Comparison of ENCODE assay signal across 28 cellular contexts in genomic region chr20:50557549-50558134, GRCh38. TPM values are rescaled to one million over a fixed set of nuclear protein-coding genes. Genes with fewer than 3 reads are reported as not detected.
DNase-seq lines count a peak whose midpoint lies in the region; ATAC-seq and TF ChIP-seq lines count a peak whose summit lies in the region.
"Had no signal": no experiment of that assay in that cellular context is flagged by ENCODE, and none has a peak within 500 bp of the region (broad histone marks: within the 10 kb centered on the region; RNA-seq: fewer than 3 reads in every experiment).

No MANE protein-coding gene starts in this region.

- POLR2A ChIA-PET in activated CD4-positive, alpha-beta memory T cell treated with anti-CD3 and anti-CD28 coated beads for 36 hours (lab: Charles Lee) = no interaction called here
- POLR2A ChIA-PET in activated CD4-positive, alpha-beta memory T cell treated with anti-CD3 and anti-CD28 coated beads, Interleukin-2, amount 10 ng/mL, durations not matched to agents 7 days and 5 days (lab: Charles Lee) = interaction anchor here (1.0 to 2.1 kb wide), 2 partner anchors 10 to 46 kb away, joined by 3 to 7 read pairs; no protein-coding TSS in a partner anchor
- POLR2A ChIA-PET in CD4-positive, alpha-beta T cell (lab: Charles Lee) = no interaction called here

- H2AFZ ChIP-seq in mesenchymal stem cell (ENCODE audit: low read depth, low read length) = no peak overlapping the region
- H2AFZ ChIP-seq: GM23338 had no signal

- peaks cover 48% of the 10 kb centered on the region for H3K36me3 Mint-ChIP-seq in activated CD4-positive, alpha-beta memory T cell treated with anti-CD3 and anti-CD28 coated beads for 36 hours
- H3K36me3 Mint-ChIP-seq in activated CD4-positive, alpha-beta memory T cell treated with anti-CD3 and anti-CD28 coated beads, Interleukin-2, amount 10 ng/mL, durations not matched to agents 7 days and 5 days (ENCODE audit: low read depth) = peaks cover 52% of the 10 kb centered on the region
- peaks cover 37% of the 10 kb centered on the region for H3K36me3 Mint-ChIP-seq in CD4-positive, alpha-beta T cell (ENCODE audit: low read depth)
- peaks cover 37% of the 10 kb centered on the region for H3K36me3 Mint-ChIP-seq in activated T-helper 1 cell treated with anti-CD3 and anti-CD28 coated beads, Interleukin-12 subunit alpha, Interleukin-12 subunit beta, Interleukin-2, Interleukin-4 antibody, amounts not matched to agents 30 ng/mL and 10 ng/mL and 1 ng/mL, durations not matched to agents 14 hours and 24 hours and 36 hours (ENCODE audit: low read depth)

- no peak for ATAC-seq in CD4-positive, alpha-beta T cell (ENCODE audit: poor library complexity)
- no peak for ATAC-seq in HG03196 (IDR thresholded peaks at IDR 0.05; ENCODE audit: unreplicated experiment)
- ATAC-seq: GM23338; left colon; stimulated activated naive CD8-positive, alpha-beta T cell treated with anti-CD3 and anti-CD28 coated beads, Interleukin-15, amount 100 ng/mL, for 72 hours had no signal

- H3K27me3 ChIP-seq in CD4-positive, alpha-beta T cell (ENCODE audit: control insufficient read depth, insufficient read depth, low read length) = no peaks in the 10 kb centered on the region
- H3K27me3 ChIP-seq in mesenchymal stem cell (ENCODE audit: control insufficient read depth in 1 of 2, insufficient read depth in 1 of 2, low read length in 2 of 2) (no peaks in the 10 kb centered on the region), suprapubic skin (no peaks in the 10 kb centered on the region)
- H3K27me3 ChIP-seq: adrenal gland, ovary, spleen had no signal

- no peak overlapping the region for H3K4ac ChIP-seq in mesenchymal stem cell (ENCODE audit: low read depth in 1 of 2, low read length in 2 of 2)

- no peak overlapping the region for H3K23ac ChIP-seq in mesenchymal stem cell (ENCODE audit: low read length in 2 of 2)

- H3K4me3 Mint-ChIP-seq in activated CD4-positive, alpha-beta memory T cell treated with anti-CD3 and anti-CD28 coated beads for 36 hours = no peak overlapping the region
- no peak overlapping the region for H3K4me3 Mint-ChIP-seq in activated CD4-positive, alpha-beta memory T cell treated with anti-CD3 and anti-CD28 coated beads, Interleukin-2, amount 10 ng/mL, durations not matched to agents 7 days and 5 days
- H3K4me3 Mint-ChIP-seq in CD4-positive, alpha-beta T cell = no peak overlapping the region
- no peak overlapping the region for H3K4me3 Mint-ChIP-seq in activated T-helper 1 cell treated with anti-CD3 and anti-CD28 coated beads, Interleukin-12 subunit alpha, Interleukin-12 subunit beta, Interleukin-2, Interleukin-4 antibody, amounts not matched to agents 30 ng/mL and 10 ng/mL and 1 ng/mL, durations not matched to agents 14 hours and 24 hours and 36 hours
- H3K4me3 Mint-ChIP-seq: GM23338; IgD-negative memory B cell; immature natural killer cell; nephron progenitor cell; stimulated activated naive CD8-positive, alpha-beta T cell treated with anti-CD3 and anti-CD28 coated beads, Interleukin-15, amount 100 ng/mL, for 72 hours had no signal

- no peak for DNase-seq in activated CD4-positive, alpha-beta memory T cell treated with anti-CD3 and anti-CD28 coated beads for 36 hours
- no peak for DNase-seq in activated CD4-positive, alpha-beta memory T cell treated with anti-CD3 and anti-CD28 coated beads, Interleukin-2, amount 10 ng/mL, durations not matched to agents 7 days and 5 days
- no peak for DNase-seq in CD4-positive, alpha-beta T cell
- no peak for DNase-seq in activated T-helper 1 cell treated with anti-CD3 and anti-CD28 coated beads, Interleukin-12 subunit alpha, Interleukin-12 subunit beta, Interleukin-2, Interleukin-4 antibody, amounts not matched to agents 30 ng/mL and 10 ng/mL and 1 ng/mL, durations not matched to agents 14 hours and 24 hours and 36 hours (ENCODE audit: low spot score)
- DNase-seq in mesenchymal stem cell = no peak
- DNase-seq in suprapubic skin (ENCODE audit: low spot score in 2 of 2) = no peak
- DNase-seq in 8988T = no peak
- DNase-seq: activated gamma-delta T cell; CD4-positive, alpha-beta memory T cell; hippocampal formation; immature natural killer cell; left colon; NCI-H1092 treated with DMSO at 0.1 percent for 48 hours; NCI-H187; NCI-H446 treated with DMSO at 0.1 percent for 48 hours; NCI-H82; nephron progenitor cell; ovary; RPMI8226; spleen; stimulated activated CD4-positive, alpha-beta T cell treated with anti-CD3 and anti-CD28 coated beads, Interleukin-2, amount 100 ng/mL, for 24 hours; stimulated activated naive CD8-positive, alpha-beta T cell treated with anti-CD3 and anti-CD28 coated beads, Interleukin-15, amount 100 ng/mL, for 72 hours had no signal

- no peak overlapping the region for H2BK12ac ChIP-seq in mesenchymal stem cell (ENCODE audit: low read length in 2 of 2)

- no peaks in the 10 kb centered on the region for H3K9me3 Mint-ChIP-seq in activated CD4-positive, alpha-beta memory T cell treated with anti-CD3 and anti-CD28 coated beads for 36 hours
- H3K9me3 Mint-ChIP-seq in activated CD4-positive, alpha-beta memory T cell treated with anti-CD3 and anti-CD28 coated beads, Interleukin-2, amount 10 ng/mL, durations not matched to agents 7 days and 5 days = no peaks in the 10 kb centered on the region
- no peaks in the 10 kb centered on the region for H3K9me3 Mint-ChIP-seq in CD4-positive, alpha-beta T cell
- H3K9me3 Mint-ChIP-seq in activated T-helper 1 cell treated with anti-CD3 and anti-CD28 coated beads, Interleukin-12 subunit alpha, Interleukin-12 subunit beta, Interleukin-2, Interleukin-4 antibody, amounts not matched to agents 30 ng/mL and 10 ng/mL and 1 ng/mL, durations not matched to agents 14 hours and 24 hours and 36 hours = no peaks in the 10 kb centered on the region
- H3K9me3 Mint-ChIP-seq: CD4-positive, alpha-beta memory T cell; GM23338; IgD-negative memory B cell; immature natural killer cell; stimulated activated naive CD8-positive, alpha-beta T cell treated with anti-CD3 and anti-CD28 coated beads, Interleukin-15, amount 100 ng/mL, for 72 hours had no signal

- intact Hi-C loops in activated CD4-positive, alpha-beta memory T cell treated with anti-CD3 and anti-CD28 coated beads for 36 hours (cut with micrococcal nuclease) = no loop called here
- intact Hi-C loops in CD4-positive, alpha-beta T cell (cut with DNase I, micrococcal nuclease) = no loop called here
- intact Hi-C loops in activated T-helper 1 cell treated with anti-CD3 and anti-CD28 coated beads, Interleukin-12 subunit alpha, Interleukin-12 subunit beta, Interleukin-2, Interleukin-4 antibody, amounts not matched to agents 30 ng/mL and 10 ng/mL and 1 ng/mL, durations not matched to agents 14 hours and 24 hours and 36 hours (cut with micrococcal nuclease) = no loop called here

- no peak overlapping the region for H2BK15ac ChIP-seq in mesenchymal stem cell (ENCODE audit: low read depth, poor library complexity, severe bottlenecking)

- no peak overlapping the region for H3K4me3 ChIP-seq in mesenchymal stem cell (ENCODE audit: insufficient read depth in 1 of 2, low read depth in 1 of 2, low read length in 2 of 2)
- no peak overlapping the region for H3K4me3 ChIP-seq in suprapubic skin
- H3K4me3 ChIP-seq: A549, adrenal gland, GM23338, ovary, SK-N-MC, spleen had no signal

- no peaks in the 10 kb centered on the region for H3K27me3 Mint-ChIP-seq in activated CD4-positive, alpha-beta memory T cell treated with anti-CD3 and anti-CD28 coated beads for 36 hours
- no peaks in the 10 kb centered on the region for H3K27me3 Mint-ChIP-seq in activated CD4-positive, alpha-beta memory T cell treated with anti-CD3 and anti-CD28 coated beads, Interleukin-2, amount 10 ng/mL, durations not matched to agents 7 days and 5 days
- H3K27me3 Mint-ChIP-seq in CD4-positive, alpha-beta T cell = no peaks in the 10 kb centered on the region
- no peaks in the 10 kb centered on the region for H3K27me3 Mint-ChIP-seq in activated T-helper 1 cell treated with anti-CD3 and anti-CD28 coated beads, Interleukin-12 subunit alpha, Interleukin-12 subunit beta, Interleukin-2, Interleukin-4 antibody, amounts not matched to agents 30 ng/mL and 10 ng/mL and 1 ng/mL, durations not matched to agents 14 hours and 24 hours and 36 hours (ENCODE audit: insufficient read depth)
- H3K27me3 Mint-ChIP-seq: CD4-positive, alpha-beta memory T cell; IgD-negative memory B cell; stimulated activated naive CD8-positive, alpha-beta T cell treated with anti-CD3 and anti-CD28 coated beads, Interleukin-15, amount 100 ng/mL, for 72 hours had no signal

- H4K8ac ChIP-seq in mesenchymal stem cell (ENCODE audit: low read length) = no peak overlapping the region

- no peak overlapping the region for H2BK5ac ChIP-seq in mesenchymal stem cell (ENCODE audit: low read depth, low read length, poor library complexity, severe bottlenecking)

- no peak overlapping the region for H4K91ac ChIP-seq in mesenchymal stem cell (ENCODE audit: low read length)

- H3K4me1 Mint-ChIP-seq in activated CD4-positive, alpha-beta memory T cell treated with anti-CD3 and anti-CD28 coated beads for 36 hours (ENCODE audit: low read depth) = peaks cover 61% of the 10 kb centered on the region
- peaks cover 46% of the 10 kb centered on the region for H3K4me1 Mint-ChIP-seq in activated CD4-positive, alpha-beta memory T cell treated with anti-CD3 and anti-CD28 coated beads, Interleukin-2, amount 10 ng/mL, durations not matched to agents 7 days and 5 days
- peaks cover 47% of the 10 kb centered on the region for H3K4me1 Mint-ChIP-seq in CD4-positive, alpha-beta T cell (ENCODE audit: low read depth)
- H3K4me1 Mint-ChIP-seq in activated T-helper 1 cell treated with anti-CD3 and anti-CD28 coated beads, Interleukin-12 subunit alpha, Interleukin-12 subunit beta, Interleukin-2, Interleukin-4 antibody, amounts not matched to agents 30 ng/mL and 10 ng/mL and 1 ng/mL, durations not matched to agents 14 hours and 24 hours and 36 hours (ENCODE audit: low read depth) = peaks cover 38% of the 10 kb centered on the region
- H3K4me1 Mint-ChIP-seq: GM23338 had no signal

- H3K14ac ChIP-seq in mesenchymal stem cell (ENCODE audit: low read length in 2 of 2) = no peak overlapping the region

- H2BK120ac ChIP-seq in mesenchymal stem cell (ENCODE audit: low read depth, low read length) = no peak overlapping the region

- TF ChIP-seq CTCF in CD4-positive, alpha-beta T cell (IDR thresholded peaks at IDR 0.05) = no peak
- TF ChIP-seq CTCF in suprapubic skin (IDR thresholded peaks at IDR 0.05) = no peak

- no peaks in the 10 kb centered on the region for H3K9me3 ChIP-seq in CD4-positive, alpha-beta T cell (ENCODE audit: control insufficient read depth, low read length)
- no peaks in the 10 kb centered on the region for H3K9me3 ChIP-seq in mesenchymal stem cell (ENCODE audit: control insufficient read depth, low read length)
- H3K9me3 ChIP-seq in suprapubic skin = no peaks in the 10 kb centered on the region
- H3K9me3 ChIP-seq: A549, adrenal gland, ovary, spleen had no signal

- peak overlapping the region; percentile 39 for H2AK5ac ChIP-seq in mesenchymal stem cell (ENCODE audit: low read length, severe bottlenecking)

- TF ChIP-seq POLR2A in suprapubic skin (IDR thresholded peaks at IDR 0.05) = no peak

- H3K79me1 ChIP-seq in mesenchymal stem cell (replicated peaks; ENCODE audit: low read length, poor library complexity, severe bottlenecking) = peaks cover 12% of the 10 kb centered on the region

- peak overlapping the region; percentile 31 for H3K27ac Mint-ChIP-seq in activated CD4-positive, alpha-beta memory T cell treated with anti-CD3 and anti-CD28 coated beads for 36 hours
- H3K27ac Mint-ChIP-seq in activated CD4-positive, alpha-beta memory T cell treated with anti-CD3 and anti-CD28 coated beads, Interleukin-2, amount 10 ng/mL, durations not matched to agents 7 days and 5 days = no peak overlapping the region
- peak overlapping the region; percentile 28 for H3K27ac Mint-ChIP-seq in CD4-positive, alpha-beta T cell
- H3K27ac Mint-ChIP-seq in activated T-helper 1 cell treated with anti-CD3 and anti-CD28 coated beads, Interleukin-12 subunit alpha, Interleukin-12 subunit beta, Interleukin-2, Interleukin-4 antibody, amounts not matched to agents 30 ng/mL and 10 ng/mL and 1 ng/mL, durations not matched to agents 14 hours and 24 hours and 36 hours = peak overlapping the region; percentile 30
- H3K27ac Mint-ChIP-seq: GM23338, nephron progenitor cell had no signal

- H3K27ac ChIP-seq in CD4-positive, alpha-beta T cell (ENCODE audit: low read depth, low read length) = no peak overlapping the region
- H3K27ac ChIP-seq in mesenchymal stem cell (ENCODE audit: low read length, poor library complexity, severe bottlenecking) = peak overlapping the region; percentile 47
- H3K27ac ChIP-seq in suprapubic skin = no peak overlapping the region
- H3K27ac ChIP-seq: ovary, SK-N-MC, spleen had no signal

- 97% methylated on average over 7 of the region's 11 CpGs for WGBS in mesenchymal stem cell
- WGBS in suprapubic skin = 90% methylated on average over 11 of the region's 11 CpGs

- peaks cover 10 to 24% of the 10 kb centered on the region in 2 experiments for H3K36me3 ChIP-seq in mesenchymal stem cell (ENCODE audit: control insufficient read depth in 1 of 2, insufficient read depth in 2 of 2, low read depth in 1 of 2, low read length in 2 of 2)
- peaks cover 15% of the 10 kb centered on the region for H3K36me3 ChIP-seq in suprapubic skin
- H3K36me3 ChIP-seq: ovary had no signal

- H3K4me2 ChIP-seq in mesenchymal stem cell (ENCODE audit: low read length, poor library complexity, severe bottlenecking) = no peak overlapping the region
- H3K4me2 ChIP-seq: GM23338 had no signal

- CTCF ChIA-PET in activated CD4-positive, alpha-beta memory T cell treated with anti-CD3 and anti-CD28 coated beads for 36 hours (lab: Charles Lee) = interaction anchor here (1.7 to 2.2 kb wide), 3 partner anchors 10 to 46 kb away, joined by 4 to 7 read pairs (median 5); no protein-coding TSS in a partner anchor
- CTCF ChIA-PET in activated CD4-positive, alpha-beta memory T cell treated with anti-CD3 and anti-CD28 coated beads, Interleukin-2, amount 10 ng/mL, durations not matched to agents 7 days and 5 days (lab: Charles Lee) = interaction anchor here (0.5 to 1.8 kb wide), 5 partner anchors 10 to 1409 kb away, joined by 3 to 6 read pairs (median 3); no protein-coding TSS in a partner anchor
- CTCF ChIA-PET in CD4-positive, alpha-beta T cell (lab: Charles Lee) = no interaction called here

- no peak overlapping the region for H3K9ac ChIP-seq in mesenchymal stem cell (ENCODE audit: low read length)

- H3K4me1 ChIP-seq in mesenchymal stem cell (ENCODE audit: control insufficient read depth, insufficient read depth, low read depth, low read length) = peaks cover 24% of the 10 kb centered on the region
- H3K4me1 ChIP-seq in suprapubic skin = peaks cover 26% of the 10 kb centered on the region

- TF ChIP-seq EP300 in suprapubic skin (IDR thresholded peaks at IDR 0.05) = no peak

- peak overlapping the region in 1 of 2 experiments; percentile 64 for H3K18ac ChIP-seq in mesenchymal stem cell (ENCODE audit: low read depth in 1 of 2, low read length in 2 of 2)

RNA-seq across cellular contexts. Expression of gene PTPN1, which starts 47.5 kb away (rescaled TPM):
- 10 to 100 TPM; 80.6 to 83.4 TPM for total RNA-seq in activated CD4-positive, alpha-beta memory T cell treated with anti-CD3 and anti-CD28 coated beads for 36 hours
- 10 to 100 TPM; 79.6 to 80.5 TPM for total RNA-seq in activated CD4-positive, alpha-beta memory T cell treated with anti-CD3 and anti-CD28 coated beads, Interleukin-2, amount 10 ng/mL, durations not matched to agents 7 days and 5 days
- total RNA-seq in CD4-positive, alpha-beta T cell = 10 to 100 TPM; 82.3 to 82.8 TPM
- 60.0 and 60.5 TPM in 2 replicates for total RNA-seq in activated T-helper 1 cell treated with anti-CD3 and anti-CD28 coated beads, Interleukin-12 subunit alpha, Interleukin-12 subunit beta, Interleukin-2, Interleukin-4 antibody, amounts not matched to agents 30 ng/mL and 10 ng/mL and 1 ng/mL, durations not matched to agents 14 hours and 24 hours and 36 hours
- 66.8 TPM for polyA plus RNA-seq in mesenchymal stem cell (2013, experiment 1 of 2)
- 65.2 TPM for polyA plus RNA-seq in mesenchymal stem cell (2013, experiment 2 of 2)
- 10 to 100 TPM; 33.4 to 40.9 (median 36.2) TPM for total RNA-seq in suprapubic skin
